ENCODE assay signal across 22 cellular contexts in the genomic region with DNA sequence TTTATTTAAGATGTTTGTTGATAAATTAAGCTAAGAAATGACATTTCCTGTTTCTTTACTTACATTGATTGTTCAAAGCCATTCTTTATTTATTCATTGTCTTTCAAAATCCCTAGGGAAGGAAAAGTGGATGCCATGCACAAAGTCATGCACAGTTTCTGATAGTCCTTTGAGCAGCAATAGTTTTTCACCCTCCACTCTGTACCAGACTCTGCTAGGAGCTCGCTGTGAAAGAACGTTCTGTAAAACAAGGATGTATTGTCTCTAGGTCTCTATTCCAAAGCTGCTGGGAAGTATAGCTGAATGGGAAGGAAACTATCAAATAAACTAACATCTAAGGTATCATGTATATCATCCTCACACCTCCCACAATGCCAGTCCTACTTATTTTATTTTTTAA.
"Had no signal": no experiment of that assay in that cellular context is flagged by ENCODE, and none has a peak within 500 bp of the region (broad histone marks: within the 10 kb centered on the region; RNA-seq: fewer than 3 reads in every experiment).

No MANE protein-coding gene starts in this region.

- DNase-seq: activated CD4-positive, alpha-beta T cell treated with anti-CD3 and anti-CD28 coated beads for 4 hours; activated CD4-positive, alpha-beta T cell treated with anti-CD3 and anti-CD28 coated beads, Interleukin-2, amount 50 U/mL, for 48 hours; activated CD4-positive, CD25-positive, alpha-beta regulatory T cell; activated CD8-positive, alpha-beta memory T cell treated with anti-CD3 and anti-CD28 coated beads, Interleukin-2, amount 50 U/mL, for 48 hours; activated naive CD4-positive, alpha-beta T cell treated with Interleukin-2 at 50 U/mL for 16 hours; activated naive CD8-positive, alpha-beta T cell treated with anti-CD3 and anti-CD28 coated beads for 36 hours; activated T-cell treated with anti-CD3 and anti-CD28 coated beads, Interleukin-2, amount 50 U/mL, for 48 hours; cerebellar nuclear complex; effector CD4-positive, alpha-beta T cell; foreskin fibroblast; heart right ventricle; kidney; right lobe of liver; stimulated activated CD4-positive, alpha-beta T cell treated with anti-CD3 and anti-CD28 coated beads, Interleukin-1b, Interleukin-23, amount 100 ng/mL, for 48 hours; SW 1271; T-helper 17 cell; transverse colon had no signal

- H3K27ac ChIP-seq: breast epithelium, heart right ventricle, neutrophil, parathyroid adenoma, right lobe of liver, skin epidermis, suprapubic skin, transverse colon had no signal
